Comparison of ENCODE assay signal across 20 cellular contexts in genomic region chr1:230148768-230149469, GRCh38.
A peak's percentile ranks its signal among the peaks of the same experiment; 100 is the strongest.
DNase-seq lines count a peak whose midpoint lies in the region; ATAC-seq and TF ChIP-seq lines count a peak whose summit lies in the region.
"Had no signal": no experiment of that assay in that cellular context is flagged by ENCODE, and none has a peak within 500 bp of the region (broad histone marks: within the 10 kb centered on the region; RNA-seq: fewer than 3 reads in every experiment).

No MANE protein-coding gene starts in this region.

- peak overlapping the region in 2 of 3 donors; percentile 14 to 32 for H3K27ac Mint-ChIP-seq in CD4-positive, CD25-positive, alpha-beta regulatory T cell
- peak overlapping the region; percentile 96 for H3K27ac Mint-ChIP-seq in memory B cell
- H3K27ac Mint-ChIP-seq: T-helper 2 cell treated with Interferon-gamma antibody and Interleukin-4, amounts not matched to agents 5 μg/mL and 100 μg/mL, for 36 hours had no signal

- no peak for ATAC-seq in CD4-positive, CD25-positive, alpha-beta regulatory T cell (ENCODE audit: low read depth in 2 of 2)
- ATAC-seq in memory B cell (ENCODE audit: low read depth) (no peak), GM18907 (IDR thresholded peaks at IDR 0.05; ENCODE audit: unreplicated experiment) (no peak)
- ATAC-seq: CD8-positive, alpha-beta T cell had no signal

- POLR2A ChIA-PET in AG04450 (lab: Yijun Ruan, JAX) = no interaction called here

- H3K27me3 Mint-ChIP-seq in CD4-positive, CD25-positive, alpha-beta regulatory T cell = no peaks in the 10 kb centered on the region
- H3K27me3 Mint-ChIP-seq in memory B cell = no peaks in the 10 kb centered on the region

- H3K4me3 Mint-ChIP-seq in CD4-positive, CD25-positive, alpha-beta regulatory T cell = no peak overlapping the region
- peak overlapping the region; percentile 67 for H3K4me3 Mint-ChIP-seq in memory B cell
- H3K4me3 Mint-ChIP-seq: CD8-positive, alpha-beta T cell; T-helper 2 cell treated with Interferon-gamma antibody and Interleukin-4, amounts not matched to agents 5 μg/mL and 100 μg/mL, for 36 hours had no signal

- no peak overlapping the region for H3K4me3 ChIP-seq in AG04450 (ENCODE audit: low read depth, low read length)
- no peak overlapping the region for H3K4me3 ChIP-seq in CD4-positive, CD25-positive, alpha-beta regulatory T cell (ENCODE audit: low read depth, low read length)
- H3K4me3 ChIP-seq in effector memory CD4-positive, alpha-beta T cell (ENCODE audit: insufficient read depth, low read depth, low read length, poor library complexity, severe bottlenecking) = no peak overlapping the region

- no peak for TF ChIP-seq CTCF in AG04450 (IDR thresholded peaks at IDR 0.05; ENCODE audit: low read depth, low read length)

- no peaks in the 10 kb centered on the region for H3K36me3 Mint-ChIP-seq in CD4-positive, CD25-positive, alpha-beta regulatory T cell
- no peaks in the 10 kb centered on the region for H3K36me3 Mint-ChIP-seq in memory B cell

- CTCF ChIA-PET in AG04450 (lab: Charles Lee) = interaction anchor here (0.7 kb wide), 1 partner anchor 16 kb away, joined by 3 read pairs; no protein-coding TSS in a partner anchor

- peaks cover 9 to 52% (median 21%) of the 10 kb centered on the region in 4 donors for H3K4me1 Mint-ChIP-seq in CD4-positive, CD25-positive, alpha-beta regulatory T cell
- H3K4me1 Mint-ChIP-seq in memory B cell = peaks cover 57% of the 10 kb centered on the region

- peak overlapping the region; percentile 11 for H3K27ac ChIP-seq in AG04450 (ENCODE audit: low read depth, low read length)
- H3K27ac ChIP-seq in CD4-positive, CD25-positive, alpha-beta regulatory T cell (ENCODE audit: insufficient read depth, low read length, poor library complexity, severe bottlenecking) = no peak overlapping the region
- no peak overlapping the region for H3K27ac ChIP-seq in effector memory CD4-positive, alpha-beta T cell (ENCODE audit: insufficient read depth, low read length, poor library complexity, severe bottlenecking)
- H3K27ac ChIP-seq: parathyroid adenoma, WERI-Rb-1 had no signal

- no peaks in the 10 kb centered on the region for H3K9me3 ChIP-seq in AG04450 (ENCODE audit: control insufficient read depth, insufficient read depth, low read length)
- H3K9me3 ChIP-seq in CD4-positive, CD25-positive, alpha-beta regulatory T cell (ENCODE audit: control insufficient read depth in 2 of 2, low read length in 2 of 2) = no peaks in the 10 kb centered on the region
- no peaks in the 10 kb centered on the region for H3K9me3 ChIP-seq in effector memory CD4-positive, alpha-beta T cell (ENCODE audit: control insufficient read depth, low read length)
- H3K9me3 ChIP-seq: SK-N-SH had no signal

- H3K4me1 ChIP-seq in CD4-positive, CD25-positive, alpha-beta regulatory T cell (ENCODE audit: control insufficient read depth, insufficient read depth, low read length, poor library complexity, severe bottlenecking) = no peaks in the 10 kb centered on the region
- no peaks in the 10 kb centered on the region for H3K4me1 ChIP-seq in effector memory CD4-positive, alpha-beta T cell (ENCODE audit: control insufficient read depth, insufficient read depth, low read length, poor library complexity, severe bottlenecking)

- no peaks in the 10 kb centered on the region for H3K9me3 Mint-ChIP-seq in CD4-positive, CD25-positive, alpha-beta regulatory T cell
- H3K9me3 Mint-ChIP-seq in memory B cell = no peaks in the 10 kb centered on the region
- H3K9me3 Mint-ChIP-seq: CD8-positive, alpha-beta T cell; T-helper 2 cell treated with Interferon-gamma antibody and Interleukin-4, amounts not matched to agents 5 μg/mL and 100 μg/mL, for 36 hours had no signal

- DNase-seq in AG04450 (ENCODE audit: low read depth, low spot score) (no peak), NOMO-1 treated with DMSO at 0.1 percent for 48 hours (lab: John Stamatoyannopoulos, UW; ENCODE audit: unreplicated experiment) (peak; percentile 17), memory B cell (ENCODE audit: low spot score in 2 of 2) (no peak), nucleus accumbens (lab: John Stamatoyannopoulos, UW) (no peak)
- no peak for DNase-seq in CD4-positive, CD25-positive, alpha-beta regulatory T cell
- no peak for DNase-seq in effector memory CD4-positive, alpha-beta T cell
- DNase-seq: activated CD4-positive, alpha-beta T cell treated with anti-CD3 and anti-CD28 coated beads, Interleukin-2, amount 50 U/mL, for 4 hours; aorta; caudate nucleus; CD8-positive, alpha-beta T cell; dermis blood vessel endothelial cell; GF-D8; mammary epithelial cell; NCI-H510A treated with DMSO at 0.1 percent for 48 hours; right cardiac atrium; SK-N-SH; WERI-Rb-1 had no signal

- H3K27me3 ChIP-seq in AG04450 (ENCODE audit: control insufficient read depth, insufficient read depth, low read length) = no peaks in the 10 kb centered on the region
- H3K27me3 ChIP-seq in CD4-positive, CD25-positive, alpha-beta regulatory T cell (ENCODE audit: control insufficient read depth, insufficient read depth, low read length) = no peaks in the 10 kb centered on the region
- no peaks in the 10 kb centered on the region for H3K27me3 ChIP-seq in effector memory CD4-positive, alpha-beta T cell (replicated peaks; ENCODE audit: control insufficient read depth, insufficient read depth, low read length, poor library complexity, severe bottlenecking)

- H3K36me3 ChIP-seq in CD4-positive, CD25-positive, alpha-beta regulatory T cell (ENCODE audit: control insufficient read depth, insufficient read depth, low read length) = no peaks in the 10 kb centered on the region
- no peaks in the 10 kb centered on the region for H3K36me3 ChIP-seq in effector memory CD4-positive, alpha-beta T cell (ENCODE audit: control insufficient read depth, insufficient read depth, low read length)
- H3K36me3 ChIP-seq: WERI-Rb-1 had no signal
